Comparison of ENCODE assay signal across 8 cellular contexts in genomic region chr2:15591692-15592463, GRCh38. TPM values are rescaled to one million over a fixed set of nuclear protein-coding genes. Genes with fewer than 3 reads are reported as not detected.
DNase-seq lines count a peak whose midpoint lies in the region; ATAC-seq and TF ChIP-seq lines count a peak whose summit lies in the region.

DDX1 (plus strand) TSS chr2:15591868; CDS start chr2:15591934, 66 bp downstream.

- H3K4me3 ChIP-seq in Panc1 (ENCODE audit: low read depth in 2 of 2, low read length in 2 of 2), result peak within 1 kb of the TSS; percentile 88 to 95
- peak within 1 kb of the TSS; percentile 76 to 100 (median 86) for H3K4me3 ChIP-seq in esophagus squamous epithelium

- peak in 2 of 4 donors; percentile 73 to 76 for TF ChIP-seq POLR2A in esophagus squamous epithelium (IDR thresholded peaks at IDR 0.05)

- H3K4me1 Mint-ChIP-seq in naive B cell, result peaks cover 22 to 36% (median 33%) of the 10 kb centered on the region in 3 donors
- H3K4me1 Mint-ChIP-seq in stimulated activated effector memory CD8-positive, alpha-beta T cell treated with anti-CD3 and anti-CD28 coated beads, Interleukin-12 subunit alpha, Interleukin-12 subunit beta, amount 100 ng/mL, for 72 hours, result peaks cover 15% of the 10 kb centered on the region

- in situ Hi-C loops in Panc1 (cut with HindIII; ENCODE audit: low pct_unique_long_range_greater_than_20kb, low sequenced_read_pairs), result no loop called here

- peaks cover 8% of the 10 kb centered on the region for H3K4me1 ChIP-seq in Panc1 (ENCODE audit: control insufficient read depth, insufficient read depth, low read length)
- peaks cover 7 to 33% (median 14%) of the 10 kb centered on the region in 3 donors for H3K4me1 ChIP-seq in esophagus squamous epithelium

- H3K27ac ChIP-seq in Panc1 (ENCODE audit: low read length) (peak within 1 kb of the TSS; percentile 86), esophagus squamous epithelium (peak within 1 kb of the TSS; percentile 88 to 96 (median 94))

- POLR2A ChIA-PET in Panc1 (lab: Charles Lee), result interaction anchor here (0.7 kb wide), 2 partner anchors 10 to 73 kb away, joined by 3 read pairs; no protein-coding TSS in a partner anchor

- TF ChIP-seq CTCF in Panc1 (IDR thresholded peaks at IDR 0.05) (no peak), esophagus squamous epithelium (IDR thresholded peaks at IDR 0.05) (peak in 1 of 6 experiments; percentile 20)

- H3K36me3 ChIP-seq in Panc1 (ENCODE audit: control insufficient read depth, insufficient read depth, low read length) (peaks cover 15% of the 10 kb centered on the region), esophagus squamous epithelium (peaks cover 11 to 22% (median 14%) of the 10 kb centered on the region in 3 donors)

- ATAC-seq in GM21619 (IDR thresholded peaks at IDR 0.05; ENCODE audit: unreplicated experiment), result peak; percentile 90
- ATAC-seq in Panc1, result peak; percentile 97
- ATAC-seq in naive B cell (ENCODE audit: low read depth in 2 of 2), result peak; percentile 93 to 96
- ATAC-seq in stimulated activated effector memory CD8-positive, alpha-beta T cell treated with anti-CD3 and anti-CD28 coated beads, Interleukin-12 subunit alpha, Interleukin-12 subunit beta, amount 100 ng/mL, for 72 hours, result peak; percentile 98

- H3K27ac Mint-ChIP-seq in naive B cell, result peak within 1 kb of the TSS; percentile 92 to 98 (median 94)
- H3K27ac Mint-ChIP-seq in stimulated activated effector memory CD8-positive, alpha-beta T cell treated with anti-CD3 and anti-CD28 coated beads, Interleukin-12 subunit alpha, Interleukin-12 subunit beta, amount 100 ng/mL, for 72 hours, result peak within 1 kb of the TSS; percentile 98

- WGBS in esophagus squamous epithelium, 2 donors, result 0 to 1% methylated on average over 10 to 18 of the region's 68 CpGs

- no peaks in the 10 kb centered on the region for H3K27me3 Mint-ChIP-seq in naive B cell

- peak within 1 kb of the TSS; percentile 91 to 98 (median 96) for H3K4me3 Mint-ChIP-seq in naive B cell
- H3K4me3 Mint-ChIP-seq in stimulated activated effector memory CD8-positive, alpha-beta T cell treated with anti-CD3 and anti-CD28 coated beads, Interleukin-12 subunit alpha, Interleukin-12 subunit beta, amount 100 ng/mL, for 72 hours, result peak within 1 kb of the TSS; percentile 92

- CTCF ChIA-PET in Panc1 (lab: Charles Lee), result no interaction called here

- DNase-seq in DMS53 treated with DMSO at 0.1 percent for 48 hours (lab: John Stamatoyannopoulos, UW; ENCODE audit: unreplicated experiment) (peak; percentile 46), Panc1 (ENCODE audit: low read depth, low spot score) (no peak), activated T-helper 1 cell treated with Interleukin-2 at 50 U/mL for 16 hours (ENCODE audit: low read depth) (peak; percentile 78), esophagus squamous epithelium (lab: John Stamatoyannopoulos, UW) (peak; percentile 37), naive B cell (peak; percentile 77)
- DNase-seq in stimulated activated effector memory CD8-positive, alpha-beta T cell treated with anti-CD3 and anti-CD28 coated beads, Interleukin-12 subunit alpha, Interleukin-12 subunit beta, amount 100 ng/mL, for 72 hours (ENCODE audit: low spot score in 2 of 2), result peak; percentile 91 to 96

- H3K9me3 ChIP-seq in Panc1 (ENCODE audit: control insufficient read depth, insufficient read depth, low read depth, low read length) (no peaks in the 10 kb centered on the region), esophagus squamous epithelium (no peaks in the 10 kb centered on the region)

- no TSS peak for BruUV-seq in Panc1 (replicated peaks; lab: Mats Ljungman, UMichigan)

- H3K36me3 Mint-ChIP-seq in naive B cell, result peaks cover 6 to 14% of the 10 kb centered on the region in 2 donors
- peaks cover 35% of the 10 kb centered on the region for H3K36me3 Mint-ChIP-seq in stimulated activated effector memory CD8-positive, alpha-beta T cell treated with anti-CD3 and anti-CD28 coated beads, Interleukin-12 subunit alpha, Interleukin-12 subunit beta, amount 100 ng/mL, for 72 hours

- intact Hi-C loops in Panc1 (cut with micrococcal nuclease; ENCODE audit: unreplicated experiment), result no loop called here
- intact Hi-C loops in esophagus squamous epithelium (cut with DNase I), result no loop called here

- no peak for TF ChIP-seq RAD21 in Ishikawa (IDR thresholded peaks at IDR 0.05; ENCODE audit: low read depth)

- no peaks in the 10 kb centered on the region for H3K27me3 ChIP-seq in Panc1 (ENCODE audit: control insufficient read depth, insufficient read depth, low read length)
- H3K27me3 ChIP-seq in esophagus squamous epithelium, result no peaks in the 10 kb centered on the region

- H3K9me3 Mint-ChIP-seq in naive B cell, result no peaks in the 10 kb centered on the region
- no peaks in the 10 kb centered on the region for H3K9me3 Mint-ChIP-seq in stimulated activated effector memory CD8-positive, alpha-beta T cell treated with anti-CD3 and anti-CD28 coated beads, Interleukin-12 subunit alpha, Interleukin-12 subunit beta, amount 100 ng/mL, for 72 hours

- peak; percentile 48; the same call in 1 of the 2 replicates for TF ChIP-seq EP300 in Ishikawa (IDR thresholded peaks at IDR 0.05; ENCODE audit: borderline replicate concordance)

TF ChIP-seq in Ishikawa, 13 proteins besides CTCF, POLR2A, EP300 and RAD21:
- TF ChIP-seq MAX (IDR thresholded peaks at IDR 0.05), result peak; percentile 93
- TF ChIP-seq YY1 (IDR thresholded peaks at IDR 0.05; ENCODE audit: low read depth), result peak; percentile 88
- peak; percentile 31; the same call in 1 of the 2 replicates for TF ChIP-seq EGR1 (IDR thresholded peaks at IDR 0.05)
- no peak for TF ChIP-seq TEAD4 (IDR thresholded peaks at IDR 0.05)
- peak; percentile 29; the same call in 1 of the 2 replicates for TF ChIP-seq NFIC (IDR thresholded peaks at IDR 0.05)
- peak; percentile 63 for TF ChIP-seq USF1 (IDR thresholded peaks at IDR 0.05)
- peak; percentile 78 for TF ChIP-seq TCF12 (IDR thresholded peaks at IDR 0.05; ENCODE audit: low read depth)
- no peak for TF ChIP-seq ZBTB7A (IDR thresholded peaks at IDR 0.05; ENCODE audit: low read depth)
- TF ChIP-seq CEBPB (IDR thresholded peaks at IDR 0.05), result no peak; the same call in 1 of the 2 replicates
- peak; percentile 42 for TF ChIP-seq REST (IDR thresholded peaks at IDR 0.05; ENCODE audit: low read depth)
- no peak for TF ChIP-seq CREB1 (IDR thresholded peaks at IDR 0.05; ENCODE audit: low read depth)
- TF ChIP-seq FOXM1 (IDR thresholded peaks at IDR 0.05; ENCODE audit: borderline replicate concordance, low read depth), result no peak
- peak; percentile 99 for TF ChIP-seq TAF1 (IDR thresholded peaks at IDR 0.05; ENCODE audit: low read depth)

RNA-seq across cellular contexts. Expression of gene DDX1, which starts in this region (rescaled TPM):
- total RNA-seq in Panc1 (2021; ENCODE audit: unreplicated experiment) (102 TPM), esophagus squamous epithelium (10 to 100 TPM; 41.6 to 78.6 (median 66.5) TPM)
- 58.2 TPM for polyA plus RNA-seq in Panc1 (2012; ENCODE audit: insufficient read length)
- polyA plus RNA-seq in naive B cell (ENCODE audit: low read depth in 6 of 6), result 10 to 100 TPM; 31.7 to 49.1 (median 40.6) TPM
